In the genomic region with DNA sequence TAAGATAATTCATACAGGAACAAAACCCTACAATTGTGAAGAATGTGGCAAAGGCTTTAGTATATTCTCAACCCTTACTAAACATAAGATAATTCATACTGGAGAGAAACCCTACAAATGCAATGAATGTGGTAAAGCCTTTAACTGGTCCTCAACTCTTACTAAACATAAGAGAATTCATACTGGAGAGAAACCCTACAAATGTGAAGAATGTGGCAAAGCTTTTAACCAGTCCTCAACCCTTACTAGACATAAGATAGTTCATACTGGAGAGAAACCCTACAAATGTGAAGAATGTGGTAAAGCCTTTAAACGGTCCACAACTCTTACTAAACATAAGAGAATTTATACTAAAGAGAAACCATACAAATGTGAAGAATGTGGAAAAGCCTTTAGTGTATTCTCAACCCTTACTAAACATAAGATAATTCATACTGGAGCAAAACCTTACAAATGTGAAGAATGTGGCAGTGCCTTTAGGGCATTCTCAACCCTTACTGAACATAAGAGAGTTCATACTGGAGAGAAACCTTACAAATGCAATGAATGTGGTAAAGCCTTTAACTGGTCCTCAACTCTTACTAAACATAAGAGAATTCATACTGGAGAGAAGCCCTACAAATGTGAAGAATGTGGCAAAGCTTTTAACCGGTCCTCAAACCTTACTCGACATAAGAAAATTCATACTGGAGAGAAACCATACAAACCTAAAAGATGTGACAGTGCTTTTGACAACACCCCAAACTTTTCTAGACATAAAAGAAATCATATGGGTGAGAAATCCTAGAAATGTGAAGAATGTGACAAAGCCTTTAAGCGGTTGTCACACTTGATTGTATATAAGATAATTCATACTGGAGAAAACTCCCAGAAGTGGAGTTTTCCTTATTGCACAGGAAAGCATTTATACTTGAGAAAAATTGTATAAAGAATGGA, we compare ENCODE assay signal across 8 cellular contexts. TPM values are rescaled to one million over a fixed set of nuclear protein-coding genes. Genes with fewer than 3 reads are reported as not detected.
DNase-seq lines count a peak whose midpoint lies in the region; ATAC-seq, FAIRE-seq and TF ChIP-seq lines count a peak whose summit lies in the region.
"Not testable (repeated sequence)": the region's sequence is repeated elsewhere in the genome, so short reads cannot be mapped to it uniquely, and the experiment has no call there.

No MANE protein-coding gene starts in this region.

- H3K79me2 ChIP-seq in HCT116 (ENCODE audit: insufficient read depth, low read length); astrocyte (ENCODE audit: insufficient read depth, low read length); K562 (ENCODE audit: control insufficient read depth, insufficient read depth, low read length); H1 (ENCODE audit: control insufficient read depth in 1 of 2, insufficient read depth in 2 of 2, low read length in 2 of 2); trophoblast cell (ENCODE audit: control insufficient read depth, insufficient read depth, low read length, poor library complexity): not testable (repeated sequence)
- peaks cover 29% of the 10 kb centered on the region; the same call in 1 of the 2 replicates for H3K79me2 ChIP-seq in OCI-LY7 (ENCODE audit: insufficient read depth, low read depth, low read length)

- not testable (repeated sequence) for H3K27me3 Mint-ChIP-seq in astrocyte (ENCODE audit: low read depth, unreplicated experiment); endothelial cell (ENCODE audit: unreplicated experiment)

- POLR2A ChIA-PET in HCT116 (lab: Charles Lee); OCI-LY7 (lab: Charles Lee); K562 (lab: Yijun Ruan, JAX); H1 (lab: Charles Lee; ENCODE audit: partially characterized antibody): not testable (repeated sequence)

- not testable (repeated sequence) for H3K14ac ChIP-seq in H1 (ENCODE audit: insufficient read length); trophoblast cell (ENCODE audit: low read length)

- not testable (repeated sequence) for H4K20me1 ChIP-seq in BLaER1; HCT116 (ENCODE audit: insufficient read depth); OCI-LY7 (ENCODE audit: insufficient read depth, low read length); astrocyte (ENCODE audit: insufficient read depth, low read length); K562 (replicated peaks; ENCODE audit: control insufficient read depth, insufficient read depth, low read length); H1 (replicated peaks in 1 of 2; ENCODE audit: control insufficient read depth in 1 of 2, insufficient read depth in 2 of 2, low read length in 2 of 2)

- not testable (repeated sequence) for H2BK20ac ChIP-seq in H1 (ENCODE audit: low read length)

- H2AK5ac ChIP-seq in H1 (ENCODE audit: low read depth, low read length); trophoblast cell (ENCODE audit: low read length): not testable (repeated sequence)

- peak; percentile 43 for FAIRE-seq in astrocyte (lab: Jason Lieb, UNC)
- FAIRE-seq in K562 (lab: Jason Lieb, UNC); H1 (lab: Jason Lieb, UNC): not testable (repeated sequence)

- not testable (repeated sequence) for H3K56ac ChIP-seq in H1 (replicated peaks; ENCODE audit: insufficient read length, low read depth, low read length)

- H3K9me3 ChIP-seq in BLaER1 (peaks cover 96% of the 10 kb centered on the region), HCT116 (ENCODE audit: control insufficient read depth in 1 of 2, insufficient read depth in 1 of 2, low read depth in 1 of 2, low read length in 2 of 2) (peaks cover 8 to 44% of the 10 kb centered on the region in 2 experiments; a peak in 3 of 4 replicates), OCI-LY7 (ENCODE audit: low read length) (peaks cover 75% of the 10 kb centered on the region), K562 (replicated peaks; ENCODE audit: control insufficient read depth, insufficient read depth, low read depth, low read length) (peaks cover 41% of the 10 kb centered on the region), H1 (ENCODE audit: insufficient read depth in 2 of 2, low read depth in 1 of 2, low read length in 1 of 2) (peaks cover 24 to 29% of the 10 kb centered on the region in 2 experiments)
- not testable (repeated sequence) for H3K9me3 ChIP-seq in astrocyte (ENCODE audit: insufficient read depth, low read depth, low read length); trophoblast cell (ENCODE audit: insufficient read depth, low read depth, low read length)

- H4K5ac ChIP-seq in H1 (ENCODE audit: insufficient read length, low read depth, low read length) = not testable (repeated sequence)

- H2BK5ac ChIP-seq in H1 (ENCODE audit: low read depth, low read length); trophoblast cell (ENCODE audit: low read depth, low read length, poor library complexity): not testable (repeated sequence)

- H3K9me2 ChIP-seq in HCT116 (ENCODE audit: insufficient read depth); OCI-LY7 (ENCODE audit: insufficient read depth, low read length): not testable (repeated sequence)

- not testable (repeated sequence) for H3K4me1 Mint-ChIP-seq in astrocyte (ENCODE audit: low read depth, unreplicated experiment); endothelial cell (ENCODE audit: unreplicated experiment)

- not testable (repeated sequence) for H3K4me3 Mint-ChIP-seq in astrocyte (ENCODE audit: unreplicated experiment)
- peak overlapping the region; percentile 63 for H3K4me3 Mint-ChIP-seq in endothelial cell (ENCODE audit: unreplicated experiment)

- in situ Hi-C loops in K562 (cut with MboI) = not testable (repeated sequence)

- not testable (repeated sequence) for TF ChIP-seq EP300 in K562 (IDR thresholded peaks at IDR 0.05; ENCODE audit: low read length); H1 (IDR thresholded peaks at IDR 0.05; ENCODE audit: borderline replicate concordance in 1 of 2, low read depth in 2 of 2, low read length in 2 of 2)

- H3K36me3 ChIP-seq in BLaER1 (peaks cover 92% of the 10 kb centered on the region), HCT116 (ENCODE audit: control insufficient read depth in 1 of 2, insufficient read depth in 2 of 2, low read length in 2 of 2) (0 out of 4 replicates have a peak, but pooled peaks cover 2 to 28% of the 10 kb centered on the region in 2 experiments), OCI-LY7 (ENCODE audit: insufficient read depth, low read length) (peaks cover 88% of the 10 kb centered on the region), astrocyte (ENCODE audit: insufficient read depth, low read length) (peaks cover 11% of the 10 kb centered on the region), K562 (ENCODE audit: control insufficient read depth, insufficient read depth, low read length) (peaks cover 47% of the 10 kb centered on the region), H1 (ENCODE audit: control insufficient read depth in 2 of 4, insufficient read depth in 4 of 4, low read length in 3 of 4) (peaks cover 0 to 59% (median 23%) of the 10 kb centered on the region in 4 experiments; a peak in 6 of 8 replicates), trophoblast cell (ENCODE audit: control insufficient read depth in 1 of 2, insufficient read depth in 2 of 2, low read length in 2 of 2) (peaks cover 8 to 13% of the 10 kb centered on the region in 2 experiments)

- H3K9ac ChIP-seq in BLaER1; HCT116 (ENCODE audit: low read length); astrocyte (ENCODE audit: low read length); K562 (ENCODE audit: insufficient read depth in 1 of 2, low read depth in 2 of 2, low read length in 2 of 2); H1 (replicated peaks in 1 of 4; ENCODE audit: extremely low read depth in 1 of 4, low read depth in 3 of 4, low read length in 3 of 4); trophoblast cell (ENCODE audit: low read length): not testable (repeated sequence)

- not testable (repeated sequence) for H3K79me1 ChIP-seq in H1 (ENCODE audit: low read depth, low read length); trophoblast cell (ENCODE audit: low read length)

- H4K91ac ChIP-seq in H1 (replicated peaks; ENCODE audit: insufficient read length, low read length); trophoblast cell (ENCODE audit: low read depth, low read length): not testable (repeated sequence)

- H4K12ac ChIP-seq in trophoblast cell (ENCODE audit: low read depth, low read length) = not testable (repeated sequence)

- H2BK12ac ChIP-seq in H1 (ENCODE audit: low read depth, low read length); trophoblast cell (ENCODE audit: low read length): not testable (repeated sequence)

- CTCF ChIA-PET in HCT116 (lab: Charles Lee); OCI-LY7 (lab: Charles Lee; ENCODE audit: unreplicated experiment); K562 (lab: Yijun Ruan, JAX; ENCODE audit: low intra/inter-chr PET ratio); H1 (lab: Charles Lee; ENCODE audit: partially characterized antibody): not testable (repeated sequence)

- ATAC-seq in HCT116, K562: not testable (repeated sequence)

- not testable (repeated sequence) for H2BK120ac ChIP-seq in H1 (replicated peaks; ENCODE audit: low read depth, low read length); trophoblast cell (ENCODE audit: insufficient read depth, low read length, poor library complexity)

- WGBS in K562 (ENCODE audit: insufficient coverage, low coverage, missing lambda C conversion rate) = 96% methylated on average over 4 of the region's 4 CpGs
- WGBS in H1 (ENCODE audit: extremely low coverage in 1 of 2, insufficient coverage in 1 of 2, insufficient read length in 1 of 2, insufficient replicate concordance in 2 of 2, low coverage in 1 of 2, low lambda C conversion rate in 2 of 2, missing lambda C conversion rate in 1 of 2), 2 experiments = 88% methylated on average over 4 of the region's 4 CpGs; no CpG with 5 or more reads in 1 of the 2 experiments
- WGBS in trophoblast cell (ENCODE audit: extremely low coverage, insufficient coverage, insufficient read length) = no CpG with 5 or more reads among the region's 4 CpGs

- not testable (repeated sequence) for H2AFZ ChIP-seq in HCT116 (ENCODE audit: low read depth, low read length, poor library complexity, severe bottlenecking); OCI-LY7 (ENCODE audit: low read length); astrocyte (ENCODE audit: low read depth, low read length); K562 (ENCODE audit: low read depth, low read length); H1 (ENCODE audit: low read length); trophoblast cell (ENCODE audit: insufficient read depth, low read length, poor library complexity)

- H4K8ac ChIP-seq in H1 (ENCODE audit: extremely low read depth, insufficient read depth, low read length); trophoblast cell (ENCODE audit: low read depth, low read length): not testable (repeated sequence)

- not testable (repeated sequence) for H3K27ac Mint-ChIP-seq in astrocyte (ENCODE audit: unreplicated experiment); endothelial cell (ENCODE audit: unreplicated experiment)

- RAD21 ChIA-PET in HCT116 (lab: Charles Lee; ENCODE audit: low non-redundant PET in 1 of 2, low total read pairs in 2 of 2, uncharacterized antibody in 2 of 2, unreplicated experiment in 2 of 2) = not testable (repeated sequence)

- not testable (repeated sequence) for H3K27ac ChIP-seq in BLaER1; HCT116 (ENCODE audit: low read depth, low read length); OCI-LY7 (ENCODE audit: low read depth, low read length, poor library complexity, severe bottlenecking); astrocyte (ENCODE audit: low read depth, low read length); K562 (ENCODE audit: extremely low read depth, low read depth, low read length); H1 (ENCODE audit: low read depth, low read length); trophoblast cell (ENCODE audit: low read depth, low read length)

- H3K4me1 ChIP-seq in BLaER1; HCT116 (ENCODE audit: control insufficient read depth in 1 of 2, insufficient read depth in 2 of 2, low read length in 2 of 2); OCI-LY7 (ENCODE audit: insufficient read depth, low read length, poor library complexity, severe bottlenecking); astrocyte (ENCODE audit: insufficient read depth, low read length); K562 (replicated peaks in 1 of 2; ENCODE audit: control insufficient read depth in 2 of 2, insufficient read depth in 2 of 2, low read length in 2 of 2); H1 (replicated peaks in 1 of 4; ENCODE audit: control insufficient read depth in 3 of 4, insufficient read depth in 4 of 4, low read length in 3 of 4); trophoblast cell (ENCODE audit: control insufficient read depth in 1 of 2, insufficient read depth in 2 of 2, low read length in 2 of 2): not testable (repeated sequence)

- not testable (repeated sequence) for H3K18ac ChIP-seq in H1 (ENCODE audit: extremely low read depth, low read length); trophoblast cell (ENCODE audit: low read length)

- not testable (repeated sequence) for TF ChIP-seq RAD21 in HCT116 (IDR thresholded peaks at IDR 0.05; ENCODE audit: low read depth); K562 (CRISPR knock-in tag; conservative IDR thresholded peaks at IDR 0.05 in 1 of 2, IDR thresholded peaks at IDR 0.05 in 1 of 2); H1 (IDR thresholded peaks at IDR 0.05 in 1 of 2, conservative IDR thresholded peaks at IDR 0.05 in 1 of 2; ENCODE audit: low read depth in 2 of 2, low read length in 2 of 2)

- H2BK15ac ChIP-seq in H1 (ENCODE audit: low read length) = not testable (repeated sequence)

- not testable (repeated sequence) for H3K4ac ChIP-seq in H1 (replicated peaks; ENCODE audit: insufficient read length, low read depth, low read length); trophoblast cell (ENCODE audit: low read depth, low read length)

- H3K27me3 ChIP-seq in BLaER1; HCT116 (ENCODE audit: insufficient read depth, low read length); astrocyte (ENCODE audit: insufficient read depth, low read length); K562 (ENCODE audit: control insufficient read depth in 2 of 2, insufficient read depth in 2 of 2, low read length in 2 of 2); H1 (replicated peaks in 1 of 4; ENCODE audit: control insufficient read depth in 3 of 4, extremely low read depth in 1 of 4, insufficient read depth in 3 of 4, low read length in 3 of 4); trophoblast cell (ENCODE audit: insufficient read depth, low read length): not testable (repeated sequence)

- intact Hi-C loops in HCT116 (cut with micrococcal nuclease); OCI-LY7 (cut with micrococcal nuclease; ENCODE audit: unreplicated experiment); K562 (cut with micrococcal nuclease): not testable (repeated sequence)

- DNase-seq in HCT116 (ENCODE audit: low read depth, low spot score); OCI-LY7 (ENCODE audit: low spot score); astrocyte (ENCODE audit: low read depth); K562 (ENCODE audit: extremely low read depth in 1 of 4, low spot score in 3 of 4); H1 (ENCODE audit: low read depth in 1 of 2, low spot score in 2 of 2); endothelial cell (ENCODE audit: low spot score): not testable (repeated sequence)
- peak; percentile 83 to 97 for DNase-seq in trophoblast cell

- peaks cover 53% of the 10 kb centered on the region for H3K36me3 Mint-ChIP-seq in astrocyte (ENCODE audit: low read depth, unreplicated experiment)
- peaks cover 56% of the 10 kb centered on the region for H3K36me3 Mint-ChIP-seq in endothelial cell (ENCODE audit: low read depth, unreplicated experiment)

- BruUV-seq in HCT116 (replicated peaks; lab: Mats Ljungman, UMichigan) = TSS peak; percentile 31
- BruUV-seq in OCI-LY7 (replicated peaks; lab: Mats Ljungman, UMichigan) = TSS peak; percentile 18
- TSS peak; percentile 10 for BruUV-seq in K562 (replicated peaks; lab: Mats Ljungman, UMichigan)

- not testable (repeated sequence) for H3K4me2 ChIP-seq in BLaER1; HCT116 (ENCODE audit: low read length); OCI-LY7 (ENCODE audit: low read length); astrocyte (ENCODE audit: low read length); K562 (ENCODE audit: insufficient read depth, low read length); H1 (ENCODE audit: insufficient read depth in 1 of 2, low read depth in 2 of 2, low read length in 2 of 2); trophoblast cell (ENCODE audit: low read length)

- H3K9me1 ChIP-seq in K562 (ENCODE audit: control insufficient read depth, insufficient read depth, low read length) = not testable (repeated sequence)

- peaks cover 46% of the 10 kb centered on the region for H3K9me3 Mint-ChIP-seq in astrocyte (ENCODE audit: unreplicated experiment)
- H3K9me3 Mint-ChIP-seq in endothelial cell (ENCODE audit: unreplicated experiment) = peaks cover 12% of the 10 kb centered on the region

- not testable (repeated sequence) for TF ChIP-seq POLR2A in HCT116 (IDR thresholded peaks at IDR 0.05; ENCODE audit: borderline replicate concordance, extremely low read depth, insufficient read depth, insufficient read length); K562 (conservative IDR thresholded peaks at IDR 0.05); H1 (IDR thresholded peaks at IDR 0.05; ENCODE audit: control extremely low read depth in 1 of 2, low read depth in 2 of 2, low read length in 2 of 2)

- not testable (repeated sequence) for H3K23ac ChIP-seq in H1 (ENCODE audit: insufficient read length); trophoblast cell (ENCODE audit: low read length)

- H3K4me3 ChIP-seq in BLaER1 = peak overlapping the region; percentile 9; the same call in 1 of the 2 replicates
- H3K4me3 ChIP-seq in HCT116 (replicated peaks in 1 of 2; ENCODE audit: low read depth in 1 of 2, low read length in 2 of 2); OCI-LY7 (ENCODE audit: low read depth, low read length, poor library complexity, severe bottlenecking); astrocyte (ENCODE audit: insufficient read depth, low read depth, low read length); K562; H1 (ENCODE audit: extremely low read depth in 1 of 4, insufficient read depth in 2 of 4, low read depth in 3 of 4, low read length in 4 of 4); trophoblast cell (ENCODE audit: low read depth, low read length): not testable (repeated sequence)

- not testable (repeated sequence) for TF ChIP-seq CTCF in HCT116 (IDR thresholded peaks at IDR 0.05 in 2 of 3, conservative IDR thresholded peaks at IDR 0.05 in 1 of 3; ENCODE audit: borderline replicate concordance in 1 of 3, insufficient read depth in 1 of 3, low read depth in 2 of 3, low read length in 2 of 3); OCI-LY7 (conservative IDR thresholded peaks at IDR 0.05; ENCODE audit: low read length); astrocyte (IDR thresholded peaks at IDR 0.05; ENCODE audit: insufficient read depth, low read depth, low read length); K562 (IDR thresholded peaks at IDR 0.05 in 2 of 3, conservative IDR thresholded peaks at IDR 0.05 in 1 of 3; ENCODE audit: insufficient read depth in 2 of 3, low read depth in 1 of 3, low read length in 3 of 3); H1 (IDR thresholded peaks at IDR 0.05; ENCODE audit: control extremely low read depth in 1 of 3, insufficient read depth in 1 of 3, low read depth in 1 of 3, low read length in 3 of 3); endothelial cell (IDR thresholded peaks at IDR 0.05; ENCODE audit: unreplicated experiment)

- H3K23me2 ChIP-seq in H1 (ENCODE audit: low read depth, low read length) = not testable (repeated sequence)

RNA-seq across cellular contexts. Expression of a gene that starts 25.4 kb away (rescaled TPM):
- 6.6 TPM for total RNA-seq in HCT116 (2021; ENCODE audit: unreplicated experiment)
- polyA plus RNA-seq in HCT116 (2012) = 1.5 and 2.2 TPM in 2 replicates
- 19.0 and 22.8 TPM in 2 replicates for total RNA-seq in OCI-LY7 (2014; rRNA removed; shearing (Covaris generic))
- 23.7 and 28.7 TPM in 2 replicates for total RNA-seq in OCI-LY7 (2022)
- total RNA-seq in astrocyte = 3.5 and 5.0 TPM in 2 replicates
- 15.0 and 51.2 TPM in 2 replicates for total RNA-seq in K562 (2011; cell fraction: chromatin; rRNA removed; ENCODE audit: low replicate concordance)
- total RNA-seq in K562 (2011; cell fraction: nucleolus; rRNA removed) = 11.5 and 16.4 TPM in 2 replicates
- 27.9 and 35.1 TPM in 2 replicates for total RNA-seq in K562 (2011; cell fraction: nucleoplasm; rRNA removed)
- 16.9 and 18.2 TPM in 2 replicates for total RNA-seq in K562 (2014; rRNA removed)
- total RNA-seq in K562 (2014; rRNA removed; fragmentation: Illumina TruSeq; extraction: Trizol) = 29.5 and 33.1 TPM in 2 replicates
- 21.3 and 26.1 TPM in 2 replicates for total RNA-seq in K562 (2015; rRNA removed; fragmentation: Illumina TruSeq; extraction: Trizol)
- 14.7 and 15.6 TPM in 2 replicates for total RNA-seq in K562 (2021)
- polyA plus RNA-seq in K562 (2011; rRNA removed) = 18.1 and 20.7 TPM in 2 replicates
- 6.7 and 10.2 TPM in 2 replicates for polyA plus RNA-seq in K562 (2011; cell fraction: cytosol; rRNA removed)
- 6.4 and 6.8 TPM in 2 replicates for polyA plus RNA-seq in K562 (2011; cell fraction: nucleus; rRNA removed)
- polyA plus RNA-seq in K562 (2012) = 9.8 and 13.5 TPM in 2 replicates
- 19.5 and 20.8 TPM in 2 replicates for polyA plus RNA-seq in K562 (2014; fragmentation: Illumina TruSeq; extraction: Trizol)
- 10 to 100 TPM; 20.2 to 37.0 TPM for polyA plus RNA-seq in K562 (2014; fragmentation: Nextera tagmentation; extraction: Ambion mirVana)
- 13.3 and 14.8 TPM in 2 replicates for polyA plus RNA-seq in K562 (2014; rRNA removed)
- polyA minus RNA-seq in K562 (2011; rRNA and poly(A)+ RNA removed) = 25.1 and 37.0 TPM in 2 replicates
- polyA minus RNA-seq in K562 (2011; cell fraction: cytosol; rRNA and poly(A)+ RNA removed) = 12.7 and 14.8 TPM in 2 replicates
- polyA minus RNA-seq in K562 (2011; cell fraction: nucleus; rRNA and poly(A)+ RNA removed) = 11.2 and 20.3 TPM in 2 replicates
- 21.2 and 23.2 TPM in 2 replicates for total RNA-seq in H1 (2021; fragmentation: NEBNext Ultra II Directional; extraction: Animal tissue kit (Norgen Biotek cat#: 25700))
- polyA plus RNA-seq in H1 (2011; rRNA removed) = 4.5 and 6.2 TPM in 2 replicates
- polyA plus RNA-seq in H1 (2011; cell fraction: cytosol; rRNA removed) = 7.9 TPM
- 8.4 TPM for polyA plus RNA-seq in H1 (2011; cell fraction: nucleus; rRNA removed)
- 5.7 to 10.4 TPM (median 7.1 TPM) in 4 replicates for polyA plus RNA-seq in H1 (2012, experiment 1 of 2)
- polyA plus RNA-seq in H1 (2012, experiment 2 of 2) = 1.4 TPM
- polyA plus RNA-seq in H1 (2013, experiment 1 of 2) = 17.0 TPM
- 15.8 TPM for polyA plus RNA-seq in H1 (2013, experiment 2 of 2)
- 14.1 and 19.5 TPM in 2 replicates for polyA minus RNA-seq in H1 (2011; rRNA and poly(A)+ RNA removed)
- 13.4 TPM for polyA minus RNA-seq in H1 (2011; cell fraction: cytosol; rRNA and poly(A)+ RNA removed)
- polyA minus RNA-seq in H1 (2011; cell fraction: nucleus; rRNA and poly(A)+ RNA removed) = 42.4 TPM
- total RNA-seq in endothelial cell (ENCODE audit: unreplicated experiment) = 9.3 TPM
- 6.1 and 6.4 TPM in 2 replicates for polyA plus RNA-seq in trophoblast cell (2013)
